8 cellular contexts compared by ENCODE assay signal in genomic region chr2:68909793-68910674, GRCh38. TPM values are rescaled to one million over a fixed set of nuclear protein-coding genes. Genes with fewer than 3 reads are reported as not detected.
DNase-seq lines count a peak whose midpoint lies in the region; ATAC-seq and TF ChIP-seq lines count a peak whose summit lies in the region.

No MANE protein-coding gene starts in this region.

- H3K27ac Mint-ChIP-seq in chondrocyte (ENCODE audit: unreplicated experiment) = no peak overlapping the region

- TF ChIP-seq CTCF in GM06990 (IDR thresholded peaks at IDR 0.05; ENCODE audit: insufficient read depth, low read length, poor library complexity, severe bottlenecking) = peak; percentile 91
- peak; percentile 98 for TF ChIP-seq CTCF in chondrocyte (IDR thresholded peaks at IDR 0.05)
- TF ChIP-seq CTCF in lower leg skin (IDR thresholded peaks at IDR 0.05) = peak in 2 of 3 donors; percentile 62 to 75

- DNase-seq in GM06990 (ENCODE audit: extremely low read depth, insufficient read length) (peak; percentile 19), NCI-H345 (lab: John Stamatoyannopoulos, UW) (peak; percentile 72), chondrocyte (ENCODE audit: low spot score) (no peak), lower leg skin (ENCODE audit: low spot score in 2 of 2) (peak in 1 of 2 donors; percentile 66), 8988T (no peak)
- DNase-seq in activated CD4-positive, alpha-beta T cell treated with anti-CD3 and anti-CD28 coated beads for 1 hour = peak; percentile 51
- DNase-seq in stimulated activated CD8-positive, alpha-beta memory T cell treated with anti-CD3 and anti-CD28 coated beads, Interleukin-15, amount 100 ng/mL, for 4 hours (ENCODE audit: low read depth in 2 of 2) = peak; percentile 30 to 58

- H3K4me1 Mint-ChIP-seq in chondrocyte (ENCODE audit: low read depth) = peaks cover 7% of the 10 kb centered on the region

- WGBS in lower leg skin, 2 donors = 68 to 69% methylated on average over 3 of the region's 3 CpGs

- H3K9me3 Mint-ChIP-seq in chondrocyte (ENCODE audit: low read depth) = no peaks in the 10 kb centered on the region

- TF ChIP-seq POLR2A in lower leg skin (IDR thresholded peaks at IDR 0.05) = no peak

- H3K27me3 Mint-ChIP-seq in chondrocyte (ENCODE audit: low read depth) = no peaks in the 10 kb centered on the region

- H3K4me3 Mint-ChIP-seq in chondrocyte (ENCODE audit: unreplicated experiment) = no peak overlapping the region

- no peaks in the 10 kb centered on the region for H3K36me3 ChIP-seq in GM06990 (ENCODE audit: control insufficient read depth, insufficient read depth, low read length)

- H3K4me3 ChIP-seq in GM06990 (replicated peaks; ENCODE audit: low read depth, low read length) (no peak overlapping the region), lower leg skin (ENCODE audit: low read depth, poor library complexity, severe bottlenecking) (no peak overlapping the region)

- no peaks in the 10 kb centered on the region for H3K36me3 Mint-ChIP-seq in chondrocyte (ENCODE audit: low read depth)

- peak; percentile 43 for ATAC-seq in HG03103 (IDR thresholded peaks at IDR 0.05; ENCODE audit: low read depth, unreplicated experiment)

- intact Hi-C loops in lower leg skin (cut with DNase I; ENCODE audit: low total_unique reads) = loop anchor here (10.0 kb wide), 2 partner anchors 75 to 445 kb away; partner anchors contain the start of genes APLF and FBXO48

- no peaks in the 10 kb centered on the region for H3K27me3 ChIP-seq in GM06990 (replicated peaks; ENCODE audit: control insufficient read depth, insufficient read depth, low read length)

RNA-seq across cellular contexts. Expression of gene BMP10, which starts 38.8 kb away (rescaled TPM):
- total RNA-seq in chondrocyte (not detected in 3 replicates), lower leg skin (under 1 TPM in 1 of 4 donors, not detected in 3; 0.19 TPM)

RNA-seq across cellular contexts. Expression of gene GKN2, which starts 42.7 kb away (rescaled TPM):
- total RNA-seq in chondrocyte (not detected in 3 replicates), lower leg skin (not detected)

Comparison
In these comparisons a context has a peak if more than half of its experiments do, and no peak if none do; other contexts are left out.
1. DNase-seq: peak in GM06990 (single experiment), NCI-H345 (single experiment), activated CD4-positive, alpha-beta T cell treated with anti-CD3 and anti-CD28 coated beads for 1 hour (single experiment) and stimulated activated CD8-positive, alpha-beta memory T cell treated with anti-CD3 and anti-CD28 coated beads, Interleukin-15, amount 100 ng/mL, for 4 hours (2 of 2); none in chondrocyte (single experiment) and 8988T (single experiment).
2. Peak in every context shown above with its lines, with median percentiles within 50 percentile points of each other: CTCF ChIP-seq.